ENCODE assay signal across 11 cellular contexts in genomic region chr11:128474036-128474874, GRCh38.
DNase-seq lines count a peak whose midpoint lies in the region; ATAC-seq and TF ChIP-seq lines count a peak whose summit lies in the region.
"Had no signal": no experiment of that assay in that cellular context is flagged by ENCODE, and none has a peak within 500 bp of the region (broad histone marks: within the 10 kb centered on the region; RNA-seq: fewer than 3 reads in every experiment).

No MANE protein-coding gene starts in this region.

- no peaks in the 10 kb centered on the region for H3K27me3 Mint-ChIP-seq in stimulated activated naive CD8-positive, alpha-beta T cell treated with anti-CD3 and anti-CD28 coated beads, Interleukin-15, Interleukin-2, amounts not matched to agents 100 ng/mL and 50 ng/mL, for 24 hours
- H3K27me3 Mint-ChIP-seq in naive thymus-derived CD4-positive, alpha-beta T cell = no peaks in the 10 kb centered on the region

- H3K9me3 ChIP-seq in colonic mucosa = no peaks in the 10 kb centered on the region
- no peaks in the 10 kb centered on the region for H3K9me3 ChIP-seq in naive thymus-derived CD4-positive, alpha-beta T cell (ENCODE audit: control insufficient read depth in 2 of 3, low read length in 3 of 3)
- H3K9me3 ChIP-seq: psoas muscle had no signal

- ATAC-seq in stimulated activated naive CD8-positive, alpha-beta T cell treated with anti-CD3 and anti-CD28 coated beads, Interleukin-15, Interleukin-2, amounts not matched to agents 100 U/mL and 50 U/mL, for 24 hours = no peak
- no peak for ATAC-seq in naive thymus-derived CD4-positive, alpha-beta T cell
- no peak for ATAC-seq in GM21390 (IDR thresholded peaks at IDR 0.05; ENCODE audit: unreplicated experiment)
- ATAC-seq: HCT116 had no signal

- H3K4me1 Mint-ChIP-seq in stimulated activated naive CD8-positive, alpha-beta T cell treated with anti-CD3 and anti-CD28 coated beads, Interleukin-15, Interleukin-2, amounts not matched to agents 100 ng/mL and 50 ng/mL, for 24 hours (ENCODE audit: low read depth) = peaks cover 99% of the 10 kb centered on the region
- peaks cover 80 to 100% (median 97%) of the 10 kb centered on the region in 7 donors for H3K4me1 Mint-ChIP-seq in naive thymus-derived CD4-positive, alpha-beta T cell

- intact Hi-C loops in colonic mucosa (cut with DNase I) = loop anchor here (10.0 kb wide), 1 partner anchor 179 kb away; no protein-coding TSS in a partner anchor
- intact Hi-C loops in naive thymus-derived CD4-positive, alpha-beta T cell (cut with micrococcal nuclease) = loop anchor here (5.0 to 10.0 kb wide), 2 partner anchors 253 to 439 kb away; no protein-coding TSS in a partner anchor

- TF ChIP-seq CTCF in colonic mucosa (IDR thresholded peaks at IDR 0.05) = no peak

- no peaks in the 10 kb centered on the region for H3K9me3 Mint-ChIP-seq in stimulated activated naive CD8-positive, alpha-beta T cell treated with anti-CD3 and anti-CD28 coated beads, Interleukin-15, Interleukin-2, amounts not matched to agents 100 ng/mL and 50 ng/mL, for 24 hours
- H3K9me3 Mint-ChIP-seq in naive thymus-derived CD4-positive, alpha-beta T cell = peaks cover 0 to 1% (median 0%) of the 10 kb centered on the region in 11 donors

- peak overlapping the region; percentile 60 for H3K27ac ChIP-seq in colonic mucosa
- peak overlapping the region; percentile 97 for H3K27ac ChIP-seq in naive thymus-derived CD4-positive, alpha-beta T cell (ENCODE audit: low read depth, low read length)
- H3K27ac ChIP-seq: psoas muscle had no signal

- POLR2A ChIA-PET in naive thymus-derived CD4-positive, alpha-beta T cell (lab: Charles Lee) = interaction anchor here (0.5 to 23.5 kb wide), 31 partner anchors 9 to 1393 kb away, joined by 3 to 560 read pairs (median 5); no protein-coding TSS in a partner anchor

- peaks cover 91% of the 10 kb centered on the region for H3K36me3 Mint-ChIP-seq in stimulated activated naive CD8-positive, alpha-beta T cell treated with anti-CD3 and anti-CD28 coated beads, Interleukin-15, Interleukin-2, amounts not matched to agents 100 ng/mL and 50 ng/mL, for 24 hours (ENCODE audit: low read depth)
- H3K36me3 Mint-ChIP-seq in naive thymus-derived CD4-positive, alpha-beta T cell = peaks cover 26 to 92% (median 84%) of the 10 kb centered on the region in 5 donors

- H3K9ac ChIP-seq in colonic mucosa (ENCODE audit: low read depth in 2 of 2, low read length in 2 of 2) = peak overlapping the region in 1 of 2 donors; percentile 32

- H3K27me3 ChIP-seq in colonic mucosa = no peaks in the 10 kb centered on the region
- H3K27me3 ChIP-seq in naive thymus-derived CD4-positive, alpha-beta T cell (ENCODE audit: control insufficient read depth in 2 of 2, insufficient read depth in 2 of 2, low read length in 2 of 2) = no peaks in the 10 kb centered on the region

- CTCF ChIA-PET in naive thymus-derived CD4-positive, alpha-beta T cell (lab: Charles Lee) = interaction anchor here (0.7 to 4.0 kb wide), 14 partner anchors 11 to 184 kb away, joined by 3 to 15 read pairs (median 4); no protein-coding TSS in a partner anchor

- no peak overlapping the region for H3K4me3 ChIP-seq in colonic mucosa
- peak overlapping the region; percentile 63 for H3K4me3 ChIP-seq in naive thymus-derived CD4-positive, alpha-beta T cell (ENCODE audit: low read length)
- H3K4me3 ChIP-seq: psoas muscle had no signal

- peaks cover 34% of the 10 kb centered on the region for H3K4me1 ChIP-seq in colonic mucosa
- H3K4me1 ChIP-seq in naive thymus-derived CD4-positive, alpha-beta T cell (ENCODE audit: control insufficient read depth in 2 of 2, insufficient read depth in 2 of 2, low read length in 2 of 2) = peaks cover 98 to 100% of the 10 kb centered on the region in 2 donors

- DNase-seq in stimulated activated naive CD8-positive, alpha-beta T cell treated with anti-CD3 and anti-CD28 coated beads, Interleukin-15, Interleukin-2, amounts not matched to agents 100 U/mL and 50 U/mL, for 24 hours = no peak
- DNase-seq in colonic mucosa = no peak
- DNase-seq in naive thymus-derived CD4-positive, alpha-beta T cell = no peak
- DNase-seq in glomerular visceral epithelial cell (ENCODE audit: extremely low spot score) = no peak
- DNase-seq in putamen (ENCODE audit: low spot score) = no peak
- no peak for DNase-seq in AG20443 (ENCODE audit: low spot score)
- DNase-seq: NCI-H345, psoas muscle had no signal

- peak overlapping the region; percentile 79 for H3K4me3 Mint-ChIP-seq in stimulated activated naive CD8-positive, alpha-beta T cell treated with anti-CD3 and anti-CD28 coated beads, Interleukin-15, Interleukin-2, amounts not matched to agents 100 ng/mL and 50 ng/mL, for 24 hours
- peak overlapping the region; percentile 73 to 99 (median 82) for H3K4me3 Mint-ChIP-seq in naive thymus-derived CD4-positive, alpha-beta T cell

- H3K36me3 ChIP-seq in colonic mucosa = peaks cover under 1% of the 10 kb centered on the region
- peaks cover 41 to 63% (median 52%) of the 10 kb centered on the region in 3 experiments for H3K36me3 ChIP-seq in naive thymus-derived CD4-positive, alpha-beta T cell (ENCODE audit: control insufficient read depth in 2 of 3, insufficient read depth in 3 of 3, low read length in 3 of 3)

- peak overlapping the region; percentile 97 for H3K27ac Mint-ChIP-seq in stimulated activated naive CD8-positive, alpha-beta T cell treated with anti-CD3 and anti-CD28 coated beads, Interleukin-15, Interleukin-2, amounts not matched to agents 100 ng/mL and 50 ng/mL, for 24 hours
- H3K27ac Mint-ChIP-seq in naive thymus-derived CD4-positive, alpha-beta T cell = peak overlapping the region; percentile 92 to 100 (median 98)
